Comparison of ENCODE assay signal across 27 cellular contexts in the genomic region with DNA sequence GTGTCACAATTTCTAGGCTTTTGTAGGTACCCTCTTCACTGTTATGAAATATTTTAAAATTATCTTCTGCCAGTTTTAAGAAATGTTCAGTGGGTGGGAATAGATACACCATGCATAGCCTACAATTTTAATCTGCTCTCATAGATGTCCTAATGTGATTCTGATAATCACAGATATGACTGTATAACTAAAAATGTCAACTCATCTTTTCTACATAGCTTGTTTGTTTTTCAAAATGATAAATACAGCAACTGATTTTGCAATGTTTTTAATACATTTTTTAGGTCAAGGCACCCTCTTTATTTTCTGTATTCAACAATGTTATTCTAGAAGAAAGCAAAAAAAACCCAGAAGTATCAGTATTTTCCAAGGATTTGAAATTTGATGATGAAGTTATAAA.
"Had no signal": no experiment of that assay in that cellular context is flagged by ENCODE, and none has a peak within 500 bp of the region (broad histone marks: within the 10 kb centered on the region; RNA-seq: fewer than 3 reads in every experiment).

No MANE protein-coding gene starts in this region.

- ATAC-seq: effector memory CD8-positive, alpha-beta T cell; esophagus mucosa; foreskin keratinocyte; gastrocnemius medialis; gastroesophageal sphincter; heart left ventricle; heart right ventricle had no signal

- H3K4me1 ChIP-seq: colonic mucosa, esophagus muscularis mucosa, esophagus squamous epithelium, gastrocnemius medialis, gastroesophageal sphincter, heart left ventricle, heart right ventricle had no signal

- H3K4me3 ChIP-seq: colonic mucosa, coronary artery, dorsolateral prefrontal cortex, esophagus muscularis mucosa, esophagus squamous epithelium, gastrocnemius medialis, gastroesophageal sphincter, heart left ventricle, heart right ventricle had no signal

- FAIRE-seq: colon, endometrium, endothelial cell of umbilical vein had no signal

- DNase-seq: colonic mucosa; cortex of kidney; dermis blood vessel endothelial cell; dorsolateral prefrontal cortex; effector CD4-positive, alpha-beta T cell; effector CD8-positive, alpha-beta T cell; effector memory CD4-positive, alpha-beta T cell; effector memory CD8-positive, alpha-beta T cell; endodermal cell; erythroblast; esophagus squamous epithelium; foreskin fibroblast; foreskin keratinocyte; foreskin melanocyte; gastrocnemius medialis; glutamatergic neuron; head of caudate nucleus; heart left ventricle; heart right ventricle had no signal

- H3K9me3 ChIP-seq: colonic mucosa, esophagus muscularis mucosa, esophagus squamous epithelium, gastrocnemius medialis, gastroesophageal sphincter, heart left ventricle, heart right ventricle had no signal

- H3K27ac ChIP-seq: colonic mucosa, coronary artery, dorsolateral prefrontal cortex, epithelial cell of prostate, esophagus muscularis mucosa, esophagus squamous epithelium, foreskin keratinocyte, gastrocnemius medialis, gastroesophageal sphincter, heart left ventricle, heart right ventricle had no signal

- H3K27me3 ChIP-seq: colonic mucosa, dorsolateral prefrontal cortex, esophagus muscularis mucosa, esophagus squamous epithelium, foreskin keratinocyte, gastrocnemius medialis, gastroesophageal sphincter, heart left ventricle, heart right ventricle had no signal

- H3K36me3 ChIP-seq: colonic mucosa, esophagus muscularis mucosa, esophagus squamous epithelium, gastrocnemius medialis, gastroesophageal sphincter, heart left ventricle, heart right ventricle had no signal
